ENCODE assay signal across 9 cellular contexts in genomic region chr2:221465776-221466175, GRCh38.
A peak's percentile ranks its signal among the peaks of the same experiment; 100 is the strongest.
DNase-seq lines count a peak whose midpoint lies in the region; ATAC-seq lines count a peak whose summit lies in the region.
"Had no signal": no experiment of that assay in that cellular context is flagged by ENCODE, and none has a peak within 500 bp of the region (broad histone marks: within the 10 kb centered on the region; RNA-seq: fewer than 3 reads in every experiment).

No MANE protein-coding gene starts in this region.

- peak; percentile 86 for ATAC-seq in GM18502 (IDR thresholded peaks at IDR 0.05; ENCODE audit: poor library complexity, unreplicated experiment)
- ATAC-seq in GM21447 (IDR thresholded peaks at IDR 0.05; ENCODE audit: unreplicated experiment), result peak; percentile 84
- peak; percentile 62 for ATAC-seq in HG03565 (IDR thresholded peaks at IDR 0.05; ENCODE audit: unreplicated experiment)

- H3K4me1 ChIP-seq in GM23248 (ENCODE audit: insufficient read depth), result peaks cover 28% of the 10 kb centered on the region

- in situ Hi-C loops in GM23248 (cut with MboI), result no loop called here

- no peak overlapping the region for H3K27ac ChIP-seq in GM23248

- H3K4me2 ChIP-seq in GM23248 (ENCODE audit: unreplicated experiment), result no peak overlapping the region

- H2AFZ ChIP-seq in GM23248, result no peak overlapping the region

- peak; percentile 20 for DNase-seq in germinal center (ENCODE audit: low spot score)
- DNase-seq in DMS 273 (lab: John Stamatoyannopoulos, UW; ENCODE audit: unreplicated experiment), result no peak
- DNase-seq in iPS-NIHi11 (ENCODE audit: low spot score), result no peak
- no peak for DNase-seq in cerebellum (ENCODE audit: low spot score)
- no peak for DNase-seq in GM23248
- DNase-seq: dermis blood vessel endothelial cell had no signal

- no peak overlapping the region for H3K9ac ChIP-seq in GM23248

- no peaks in the 10 kb centered on the region for H3K9me2 ChIP-seq in GM23248 (ENCODE audit: insufficient read depth)

- H3K27me3 ChIP-seq in GM23248 (replicated peaks; ENCODE audit: insufficient read depth), result no peaks in the 10 kb centered on the region

- H3K36me3 ChIP-seq in GM23248 (ENCODE audit: low read depth), result 0 out of 2 replicates have a peak, but pooled peaks cover 5% of the 10 kb centered on the region

- H3K79me2 ChIP-seq in GM23248 (ENCODE audit: insufficient read depth), result peaks cover 23% of the 10 kb centered on the region; the same call in 1 of the 2 replicates

- no peaks in the 10 kb centered on the region for H4K20me1 ChIP-seq in GM23248 (ENCODE audit: insufficient read depth)

- WGBS in GM23248 (ENCODE audit: low coverage in 1 of 2, low lambda C conversion rate in 2 of 2, missing lambda C conversion rate in 2 of 2), 2 experiments, result 95 to 97% methylated on average over 11 of the region's 11 CpGs

- H3K4me3 ChIP-seq in GM23248, result no peak overlapping the region

- H3K9me3 ChIP-seq in GM23248 (ENCODE audit: low read depth), result no peaks in the 10 kb centered on the region

- peaks cover 23% of the 10 kb centered on the region for H3F3A ChIP-seq in GM23248 (ENCODE audit: insufficient read depth)
